ENCODE assay signal across 9 cellular contexts in the genomic region with DNA sequence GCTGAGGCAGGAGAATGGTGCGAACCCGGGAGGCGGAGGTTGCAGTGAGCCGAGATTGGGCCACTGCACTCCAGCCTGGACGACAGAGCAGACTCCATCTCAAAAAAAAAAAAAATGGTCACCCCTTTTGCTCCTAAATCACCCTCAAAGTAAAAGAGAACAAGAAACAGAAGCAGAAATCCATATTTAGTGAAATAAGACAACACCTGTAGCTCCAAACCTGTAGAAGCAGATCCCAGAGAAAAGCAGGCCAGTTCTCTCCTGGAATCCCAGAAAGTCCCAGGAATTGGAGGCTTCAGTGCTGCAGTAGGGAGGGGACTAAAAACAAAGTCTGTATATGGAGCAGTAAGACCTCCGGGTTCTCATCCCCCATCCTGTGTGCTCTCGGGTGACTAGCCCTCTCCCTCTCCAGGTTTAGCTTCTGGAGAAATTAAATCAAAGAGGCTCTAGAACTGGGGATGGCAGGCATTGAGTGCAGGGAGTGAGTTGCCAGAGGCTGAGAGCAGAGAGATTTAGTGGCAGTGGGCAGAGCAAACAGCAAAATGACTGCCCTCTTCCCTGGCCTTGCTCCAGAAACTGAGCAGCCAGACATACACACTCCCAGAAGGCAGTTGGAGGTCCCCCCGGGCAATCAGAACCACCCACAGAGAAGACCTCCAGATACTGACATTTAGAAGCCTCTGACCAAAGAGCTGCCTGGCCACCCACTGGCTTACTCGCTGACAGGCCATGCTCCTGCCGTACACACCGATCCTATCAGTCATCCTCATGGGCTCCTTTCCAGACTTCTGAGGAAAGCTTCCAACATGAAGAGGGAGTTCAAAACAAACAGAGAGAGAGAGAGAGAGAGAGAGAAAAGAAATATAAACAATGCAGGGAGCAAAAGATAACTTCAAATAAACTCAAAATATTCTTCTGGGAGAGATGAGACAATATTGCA. TPM values are rescaled to one million over a fixed set of nuclear protein-coding genes. Genes with fewer than 3 reads are reported as not detected.
DNase-seq lines count a peak whose midpoint lies in the region; ATAC-seq, FAIRE-seq and TF ChIP-seq lines count a peak whose summit lies in the region.
"Had no signal": no experiment of that assay in that cellular context is flagged by ENCODE, and none has a peak within 500 bp of the region (broad histone marks: within the 10 kb centered on the region; RNA-seq: fewer than 3 reads in every experiment).

No MANE protein-coding gene starts in this region.

- H3K4me3 ChIP-seq in kidney (ENCODE audit: low read length in 2 of 2): no peak overlapping the region

- no peak overlapping the region for H3K27ac ChIP-seq in kidney (ENCODE audit: low read depth in 2 of 2, low read length in 2 of 2)

- H3K9me3 Mint-ChIP-seq in chondrocyte (ENCODE audit: low read depth): no peaks in the 10 kb centered on the region
- no peaks in the 10 kb centered on the region for H3K9me3 Mint-ChIP-seq in mesothelial cell of epicardium
- H3K9me3 Mint-ChIP-seq in endothelial cell (ENCODE audit: unreplicated experiment): no peaks in the 10 kb centered on the region

- H3K36me3 Mint-ChIP-seq in chondrocyte (ENCODE audit: low read depth) (peaks cover 2% of the 10 kb centered on the region), mesothelial cell of epicardium (peaks cover 7% of the 10 kb centered on the region), endothelial cell (ENCODE audit: low read depth, unreplicated experiment) (no peaks in the 10 kb centered on the region)

- no peaks in the 10 kb centered on the region for H3K9me3 ChIP-seq in kidney (ENCODE audit: control insufficient read depth in 1 of 2, low read length in 2 of 2)

- H3K4me1 Mint-ChIP-seq in chondrocyte (ENCODE audit: low read depth): peaks cover 36% of the 10 kb centered on the region
- H3K4me1 Mint-ChIP-seq in mesothelial cell of epicardium: peaks cover 22% of the 10 kb centered on the region
- no peaks in the 10 kb centered on the region for H3K4me1 Mint-ChIP-seq in endothelial cell (ENCODE audit: unreplicated experiment)

- H3K4me3 Mint-ChIP-seq in chondrocyte (ENCODE audit: unreplicated experiment) (peak overlapping the region; percentile 17), mesothelial cell of epicardium (peak overlapping the region; percentile 1), endothelial cell (ENCODE audit: unreplicated experiment) (no peak overlapping the region)

- H3K27me3 Mint-ChIP-seq in chondrocyte (ENCODE audit: low read depth): no peaks in the 10 kb centered on the region
- no peaks in the 10 kb centered on the region for H3K27me3 Mint-ChIP-seq in mesothelial cell of epicardium (ENCODE audit: low read depth)
- no peaks in the 10 kb centered on the region for H3K27me3 Mint-ChIP-seq in endothelial cell (ENCODE audit: unreplicated experiment)

- H3K36me3 ChIP-seq in kidney (ENCODE audit: control insufficient read depth in 1 of 2, insufficient read depth in 2 of 2, low read length in 2 of 2): no peaks in the 10 kb centered on the region

- H3K27ac Mint-ChIP-seq in chondrocyte (ENCODE audit: unreplicated experiment) (peak overlapping the region; percentile 78), mesothelial cell of epicardium (peak overlapping the region; percentile 87), endothelial cell (ENCODE audit: unreplicated experiment) (no peak overlapping the region)

- no peak overlapping the region for H3K9ac ChIP-seq in kidney (ENCODE audit: low read length in 2 of 2)

- in situ Hi-C loops in ACHN (cut with HindIII; ENCODE audit: low pct_ligation_motif_present, low pct_unique_long_range_greater_than_20kb, low sequenced_read_pairs): no loop called here

- ATAC-seq in GM18511 (IDR thresholded peaks at IDR 0.05; ENCODE audit: unreplicated experiment): no peak

- FAIRE-seq in kidney (lab: Jason Lieb, UNC): no peak
- FAIRE-seq: G401.6 had no signal

- peaks cover 0 to 7% of the 10 kb centered on the region in 2 donors for H3K4me1 ChIP-seq in kidney (ENCODE audit: control insufficient read depth in 1 of 2, insufficient read depth in 1 of 2, low read depth in 1 of 2, low read length in 2 of 2)

- peak; percentile 84 for DNase-seq in ACHN
- peak in 2 of 3 experiments; percentile 77 to 92 for DNase-seq in NCI-H1417 (lab: John Stamatoyannopoulos, UW)
- DNase-seq in chondrocyte (ENCODE audit: low spot score): no peak
- no peak for DNase-seq in mesothelial cell of epicardium (ENCODE audit: low spot score in 2 of 2, unreplicated experiment in 2 of 2)
- no peak for DNase-seq in kidney
- no peak for DNase-seq in endothelial cell (ENCODE audit: low spot score)
- no peak for DNase-seq in cerebellar nuclear complex (lab: John Stamatoyannopoulos, UW)

- intact Hi-C loops in kidney (cut with DNase I): no loop called here

- TF ChIP-seq CTCF in chondrocyte (IDR thresholded peaks at IDR 0.05) (no peak), mesothelial cell of epicardium (IDR thresholded peaks at IDR 0.05; ENCODE audit: unreplicated experiment) (no peak), kidney (IDR thresholded peaks at IDR 0.05; ENCODE audit: borderline replicate concordance, extremely low read depth, insufficient read depth) (no peak), endothelial cell (IDR thresholded peaks at IDR 0.05; ENCODE audit: unreplicated experiment) (no peak)

RNA-seq across cellular contexts. Expression of a gene that starts 6.3 kb away (rescaled TPM):
- total RNA-seq in chondrocyte (58.8 to 62.8 TPM (median 61.7 TPM) in 3 replicates), mesothelial cell of epicardium (65.3 to 67.3 TPM (median 65.7 TPM) in 3 replicates), kidney (67.6 TPM), endothelial cell (ENCODE audit: unreplicated experiment) (63.3 TPM)
- 10.9 TPM for polyA plus RNA-seq in kidney (ENCODE audit: insufficient read depth, low read depth, low replicate concordance)

RNA-seq across cellular contexts. Expression of a gene that starts 50.6 kb away (rescaled TPM):
- 7.1 to 10.0 TPM (median 9.1 TPM) in 3 replicates for total RNA-seq in chondrocyte
- total RNA-seq in mesothelial cell of epicardium: 33.8 to 40.1 TPM (median 34.6 TPM) in 3 replicates
- total RNA-seq in kidney: 22.7 TPM
- 6.8 TPM for polyA plus RNA-seq in kidney (ENCODE audit: insufficient read depth, low read depth, low replicate concordance)
- 6.2 TPM for total RNA-seq in endothelial cell (ENCODE audit: unreplicated experiment)

Comparison
In these comparisons a context has a peak if more than half of its experiments do, and no peak if none do; other contexts are left out.
1. DNase-seq: peak in ACHN (single experiment) and NCI-H1417 (2 of 3); none in chondrocyte (single experiment), mesothelial cell of epicardium (0 of 2), kidney (single experiment), endothelial cell (single experiment) and cerebellar nuclear complex (0 of 2).